1 cellular context compared by ENCODE assay signal in the genomic region with DNA sequence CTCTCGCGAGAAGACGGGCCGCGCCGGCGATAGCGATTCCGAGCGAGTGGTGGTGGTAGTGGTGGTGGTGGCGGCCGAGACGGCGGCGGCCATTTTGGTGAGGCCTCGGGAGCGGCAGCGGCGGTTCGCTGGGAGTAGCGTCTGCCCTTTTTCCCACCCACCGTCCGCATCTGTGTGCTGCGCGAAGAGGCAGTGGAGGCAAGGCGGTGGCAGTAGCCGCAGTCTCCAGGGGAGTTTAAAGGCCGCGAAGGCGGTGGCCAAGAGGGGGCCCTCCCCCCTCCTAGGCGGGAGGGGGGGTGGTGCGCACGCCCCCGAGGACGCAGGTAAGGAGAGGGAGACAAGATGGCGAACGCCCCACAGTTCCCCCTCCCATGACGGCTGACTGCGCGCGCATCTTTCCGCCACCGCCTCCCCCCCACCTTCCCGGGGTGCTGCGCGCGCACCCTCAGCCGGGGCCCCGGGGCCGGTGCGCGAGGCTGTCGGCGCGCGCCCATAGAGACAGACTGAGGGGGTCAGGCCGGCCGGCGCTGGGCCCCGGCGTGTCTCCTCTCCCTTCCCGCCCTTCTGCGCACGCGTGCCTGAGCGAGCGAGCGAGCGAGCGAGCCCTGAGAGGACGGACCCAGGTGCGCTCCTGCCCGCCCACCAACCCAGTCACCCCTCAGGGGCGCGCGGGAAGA.
TF ChIP-seq lines count a peak whose summit lies in the region.

No MANE protein-coding gene starts in this region.

TF ChIP-seq in HepG2, 621 proteins besides CTCF, POLR2A, EP300 and RAD21 (continued from another document and continues in another):
- TF ChIP-seq, protein P1, sequence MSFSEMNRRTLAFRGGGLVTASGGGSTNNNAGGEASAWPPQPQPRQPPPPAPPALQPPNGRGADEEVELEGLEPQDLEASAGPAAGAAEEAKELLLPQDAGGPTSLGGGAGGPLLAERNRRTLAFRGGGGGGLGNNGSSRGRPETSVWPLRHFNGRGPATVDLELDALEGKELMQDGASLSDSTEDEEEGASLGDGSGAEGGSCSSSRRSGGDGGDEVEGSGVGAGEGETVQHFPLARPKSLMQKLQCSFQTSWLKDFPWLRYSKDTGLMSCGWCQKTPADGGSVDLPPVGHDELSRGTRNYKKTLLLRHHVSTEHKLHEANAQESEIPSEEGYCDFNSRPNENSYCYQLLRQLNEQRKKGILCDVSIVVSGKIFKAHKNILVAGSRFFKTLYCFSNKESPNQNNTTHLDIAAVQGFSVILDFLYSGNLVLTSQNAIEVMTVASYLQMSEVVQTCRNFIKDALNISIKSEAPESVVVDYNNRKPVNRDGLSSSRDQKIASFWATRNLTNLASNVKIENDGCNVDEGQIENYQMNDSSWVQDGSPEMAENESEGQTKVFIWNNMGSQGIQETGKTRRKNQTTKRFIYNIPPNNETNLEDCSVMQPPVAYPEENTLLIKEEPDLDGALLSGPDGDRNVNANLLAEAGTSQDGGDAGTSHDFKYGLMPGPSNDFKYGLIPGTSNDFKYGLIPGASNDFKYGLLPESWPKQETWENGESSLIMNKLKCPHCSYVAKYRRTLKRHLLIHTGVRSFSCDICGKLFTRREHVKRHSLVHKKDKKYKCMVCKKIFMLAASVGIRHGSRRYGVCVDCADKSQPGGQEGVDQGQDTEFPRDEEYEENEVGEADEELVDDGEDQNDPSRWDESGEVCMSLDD (CRISPR knock-in tag; IDR thresholded peaks at IDR 0.05; ENCODE audit: borderline replicate concordance) = 0 out of 2 replicates have a peak, but pooled peaks have one; percentile 26
- TF ChIP-seq, protein P2, sequence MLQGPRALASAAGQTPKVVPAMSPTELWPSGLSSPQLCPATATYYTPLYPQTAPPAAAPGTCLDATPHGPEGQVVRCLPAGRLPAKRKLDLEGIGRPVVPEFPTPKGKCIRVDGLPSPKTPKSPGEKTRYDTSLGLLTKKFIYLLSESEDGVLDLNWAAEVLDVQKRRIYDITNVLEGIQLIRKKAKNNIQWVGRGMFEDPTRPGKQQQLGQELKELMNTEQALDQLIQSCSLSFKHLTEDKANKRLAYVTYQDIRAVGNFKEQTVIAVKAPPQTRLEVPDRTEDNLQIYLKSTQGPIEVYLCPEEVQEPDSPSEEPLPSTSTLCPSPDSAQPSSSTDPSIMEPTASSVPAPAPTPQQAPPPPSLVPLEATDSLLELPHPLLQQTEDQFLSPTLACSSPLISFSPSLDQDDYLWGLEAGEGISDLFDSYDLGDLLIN (CRISPR knock-in tag; IDR thresholded peaks at IDR 0.05; ENCODE audit: borderline replicate concordance) = 0 out of 2 replicates have a peak, but pooled peaks have one; percentile 81
- TF ChIP-seq, protein P3, sequence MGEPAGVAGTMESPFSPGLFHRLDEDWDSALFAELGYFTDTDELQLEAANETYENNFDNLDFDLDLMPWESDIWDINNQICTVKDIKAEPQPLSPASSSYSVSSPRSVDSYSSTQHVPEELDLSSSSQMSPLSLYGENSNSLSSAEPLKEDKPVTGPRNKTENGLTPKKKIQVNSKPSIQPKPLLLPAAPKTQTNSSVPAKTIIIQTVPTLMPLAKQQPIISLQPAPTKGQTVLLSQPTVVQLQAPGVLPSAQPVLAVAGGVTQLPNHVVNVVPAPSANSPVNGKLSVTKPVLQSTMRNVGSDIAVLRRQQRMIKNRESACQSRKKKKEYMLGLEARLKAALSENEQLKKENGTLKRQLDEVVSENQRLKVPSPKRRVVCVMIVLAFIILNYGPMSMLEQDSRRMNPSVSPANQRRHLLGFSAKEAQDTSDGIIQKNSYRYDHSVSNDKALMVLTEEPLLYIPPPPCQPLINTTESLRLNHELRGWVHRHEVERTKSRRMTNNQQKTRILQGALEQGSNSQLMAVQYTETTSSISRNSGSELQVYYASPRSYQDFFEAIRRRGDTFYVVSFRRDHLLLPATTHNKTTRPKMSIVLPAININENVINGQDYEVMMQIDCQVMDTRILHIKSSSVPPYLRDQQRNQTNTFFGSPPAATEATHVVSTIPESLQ (CRISPR knock-in tag; conservative IDR thresholded peaks at IDR 0.05) = no peak; the same call in 1 of the 2 replicates
- TF ChIP-seq ZNF468 (CRISPR knock-in tag; IDR thresholded peaks at IDR 0.05) (no peak; the same call in 1 of the 2 replicates), CCDC6 (CRISPR knock-in tag; IDR thresholded peaks at IDR 0.05) (0 out of 2 replicates have a peak, but pooled peaks have one; percentile 83), ZNF138 (CRISPR knock-in tag; IDR thresholded peaks at IDR 0.05; ENCODE audit: low read depth) (peak; percentile 94; the same call in 1 of the 2 replicates), TARDBP (CRISPR knock-in tag; IDR thresholded peaks at IDR 0.05) (no peak; the same call in none of the 2 replicates), U2AF1 (optimal IDR thresholded peaks at IDR 0.05; ENCODE audit: low read depth, low read length) (peak; percentile 33), ELF4 (CRISPR knock-in tag; IDR thresholded peaks at IDR 0.05; ENCODE audit: borderline replicate concordance) (peak; percentile 91; the same call in 1 of the 2 replicates), ZNF446 (CRISPR knock-in tag; IDR thresholded peaks at IDR 0.05) (peak; percentile 98), KLF12 (CRISPR knock-in tag; IDR thresholded peaks at IDR 0.05; ENCODE audit: borderline replicate concordance) (no peak), PAWR (CRISPR knock-in tag; IDR thresholded peaks at IDR 0.05; ENCODE audit: borderline replicate concordance) (no peak), TOPORS (CRISPR knock-in tag; IDR thresholded peaks at IDR 0.05) (no peak; the same call in 1 of the 2 replicates), ZNF816 (CRISPR knock-in tag; IDR thresholded peaks at IDR 0.05; ENCODE audit: borderline replicate concordance) (0 out of 2 replicates have a peak, but pooled peaks have one; percentile 12), SRSF1 (optimal IDR thresholded peaks at IDR 0.05; ENCODE audit: low read depth, low read length) (peak; percentile 100), CBX2 (IDR thresholded peaks at IDR 0.05; ENCODE audit: low read depth, low read length) (no peak), CBX2 (CRISPR knock-in tag; IDR thresholded peaks at IDR 0.05; ENCODE audit: low read depth) (0 out of 2 replicates have a peak, but pooled peaks have one; percentile 16), ZNF557 (CRISPR knock-in tag; IDR thresholded peaks at IDR 0.05) (peak; percentile 82), NCOA2 (CRISPR knock-in tag; IDR thresholded peaks at IDR 0.05) (peak; percentile 68), PHB2 (IDR thresholded peaks at IDR 0.05; ENCODE audit: partially characterized antibody) (no peak), SIX1 (CRISPR knock-in tag; IDR thresholded peaks at IDR 0.05; ENCODE audit: borderline replicate concordance) (peak; percentile 61; the same call in 1 of the 2 replicates), ZNF850 (CRISPR knock-in tag; conservative IDR thresholded peaks at IDR 0.05) (no peak), ZFP41 (CRISPR knock-in tag; IDR thresholded peaks at IDR 0.05; ENCODE audit: borderline replicate concordance) (no peak; the same call in 1 of the 2 replicates), AGO2 (optimal IDR thresholded peaks at IDR 0.05; ENCODE audit: low read depth, low read length) (peak; percentile 99), ZFX (CRISPR knock-in tag; IDR thresholded peaks at IDR 0.05; ENCODE audit: low read depth) (peak; percentile 97), CHCHD3 (CRISPR knock-in tag; IDR thresholded peaks at IDR 0.05) (peak; percentile 75; the same call in 1 of the 2 replicates), MBD4 (IDR thresholded peaks at IDR 0.05; ENCODE audit: borderline replicate concordance, low read length) (no peak), RBM39 (IDR thresholded peaks at IDR 0.05; ENCODE audit: low read depth, low read length, poor library complexity, severe bottlenecking) (peak; percentile 99)
- TF ChIP-seq, protein P4, sequence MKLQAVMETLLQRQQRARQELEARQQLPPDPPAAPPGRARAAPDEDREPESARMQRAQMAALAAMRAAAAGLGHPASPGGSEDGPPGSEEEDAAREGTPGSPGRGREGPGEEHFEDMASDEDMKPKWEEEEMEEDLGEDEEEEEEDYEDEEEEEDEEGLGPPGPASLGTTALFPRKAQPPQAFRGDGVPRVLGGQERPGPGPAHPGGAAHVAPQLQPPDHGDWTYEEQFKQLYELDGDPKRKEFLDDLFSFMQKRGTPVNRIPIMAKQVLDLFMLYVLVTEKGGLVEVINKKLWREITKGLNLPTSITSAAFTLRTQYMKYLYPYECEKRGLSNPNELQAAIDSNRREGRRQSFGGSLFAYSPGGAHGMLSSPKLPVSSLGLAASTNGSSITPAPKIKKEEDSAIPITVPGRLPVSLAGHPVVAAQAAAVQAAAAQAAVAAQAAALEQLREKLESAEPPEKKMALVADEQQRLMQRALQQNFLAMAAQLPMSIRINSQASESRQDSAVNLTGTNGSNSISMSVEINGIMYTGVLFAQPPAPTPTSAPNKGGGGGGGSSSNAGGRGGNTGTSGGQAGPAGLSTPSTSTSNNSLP (IDR thresholded peaks at IDR 0.05; ENCODE audit: low read depth, low read length) = 0 out of 2 replicates have a peak, but pooled peaks have one; percentile 15
- TF ChIP-seq, protein P5, sequence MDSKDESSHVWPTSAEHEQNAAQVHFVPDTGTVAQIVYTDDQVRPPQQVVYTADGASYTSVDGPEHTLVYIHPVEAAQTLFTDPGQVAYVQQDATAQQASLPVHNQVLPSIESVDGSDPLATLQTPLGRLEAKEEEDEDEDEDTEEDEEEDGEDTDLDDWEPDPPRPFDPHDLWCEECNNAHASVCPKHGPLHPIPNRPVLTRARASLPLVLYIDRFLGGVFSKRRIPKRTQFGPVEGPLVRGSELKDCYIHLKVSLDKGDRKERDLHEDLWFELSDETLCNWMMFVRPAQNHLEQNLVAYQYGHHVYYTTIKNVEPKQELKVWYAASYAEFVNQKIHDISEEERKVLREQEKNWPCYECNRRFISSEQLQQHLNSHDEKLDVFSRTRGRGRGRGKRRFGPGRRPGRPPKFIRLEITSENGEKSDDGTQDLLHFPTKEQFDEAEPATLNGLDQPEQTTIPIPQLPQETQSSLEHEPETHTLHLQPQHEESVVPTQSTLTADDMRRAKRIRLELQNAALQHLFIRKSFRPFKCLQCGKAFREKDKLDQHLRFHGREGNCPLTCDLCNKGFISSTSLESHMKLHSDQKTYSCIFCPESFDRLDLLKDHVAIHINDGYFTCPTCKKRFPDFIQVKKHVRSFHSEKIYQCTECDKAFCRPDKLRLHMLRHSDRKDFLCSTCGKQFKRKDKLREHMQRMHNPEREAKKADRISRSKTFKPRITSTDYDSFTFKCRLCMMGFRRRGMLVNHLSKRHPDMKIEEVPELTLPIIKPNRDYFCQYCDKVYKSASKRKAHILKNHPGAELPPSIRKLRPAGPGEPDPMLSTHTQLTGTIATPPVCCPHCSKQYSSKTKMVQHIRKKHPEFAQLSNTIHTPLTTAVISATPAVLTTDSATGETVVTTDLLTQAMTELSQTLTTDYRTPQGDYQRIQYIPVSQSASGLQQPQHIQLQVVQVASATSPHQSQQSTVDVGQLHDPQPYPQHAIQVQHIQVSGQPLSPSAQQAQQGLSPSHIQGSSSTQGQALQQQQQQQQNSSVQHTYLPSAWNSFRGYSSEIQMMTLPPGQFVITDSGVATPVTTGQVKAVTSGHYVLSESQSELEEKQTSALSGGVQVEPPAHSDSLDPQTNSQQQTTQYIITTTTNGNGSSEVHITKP (CRISPR knock-in tag; IDR thresholded peaks at IDR 0.05; ENCODE audit: low read depth) = peak; percentile 75; the same call in 1 of the 2 replicates
- TF ChIP-seq, protein P6, sequence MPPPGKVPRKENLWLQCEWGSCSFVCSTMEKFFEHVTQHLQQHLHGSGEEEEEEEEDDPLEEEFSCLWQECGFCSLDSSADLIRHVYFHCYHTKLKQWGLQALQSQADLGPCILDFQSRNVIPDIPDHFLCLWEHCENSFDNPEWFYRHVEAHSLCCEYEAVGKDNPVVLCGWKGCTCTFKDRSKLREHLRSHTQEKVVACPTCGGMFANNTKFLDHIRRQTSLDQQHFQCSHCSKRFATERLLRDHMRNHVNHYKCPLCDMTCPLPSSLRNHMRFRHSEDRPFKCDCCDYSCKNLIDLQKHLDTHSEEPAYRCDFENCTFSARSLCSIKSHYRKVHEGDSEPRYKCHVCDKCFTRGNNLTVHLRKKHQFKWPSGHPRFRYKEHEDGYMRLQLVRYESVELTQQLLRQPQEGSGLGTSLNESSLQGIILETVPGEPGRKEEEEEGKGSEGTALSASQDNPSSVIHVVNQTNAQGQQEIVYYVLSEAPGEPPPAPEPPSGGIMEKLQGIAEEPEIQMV (CRISPR knock-in tag; IDR thresholded peaks at IDR 0.05; ENCODE audit: low read depth) = peak; percentile 66
- TF ChIP-seq, protein P7, sequence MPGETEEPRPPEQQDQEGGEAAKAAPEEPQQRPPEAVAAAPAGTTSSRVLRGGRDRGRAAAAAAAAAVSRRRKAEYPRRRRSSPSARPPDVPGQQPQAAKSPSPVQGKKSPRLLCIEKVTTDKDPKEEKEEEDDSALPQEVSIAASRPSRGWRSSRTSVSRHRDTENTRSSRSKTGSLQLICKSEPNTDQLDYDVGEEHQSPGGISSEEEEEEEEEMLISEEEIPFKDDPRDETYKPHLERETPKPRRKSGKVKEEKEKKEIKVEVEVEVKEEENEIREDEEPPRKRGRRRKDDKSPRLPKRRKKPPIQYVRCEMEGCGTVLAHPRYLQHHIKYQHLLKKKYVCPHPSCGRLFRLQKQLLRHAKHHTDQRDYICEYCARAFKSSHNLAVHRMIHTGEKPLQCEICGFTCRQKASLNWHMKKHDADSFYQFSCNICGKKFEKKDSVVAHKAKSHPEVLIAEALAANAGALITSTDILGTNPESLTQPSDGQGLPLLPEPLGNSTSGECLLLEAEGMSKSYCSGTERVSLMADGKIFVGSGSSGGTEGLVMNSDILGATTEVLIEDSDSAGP (CRISPR knock-in tag; IDR thresholded peaks at IDR 0.05; ENCODE audit: borderline replicate concordance) = peak; percentile 98
- TF ChIP-seq, protein P8, sequence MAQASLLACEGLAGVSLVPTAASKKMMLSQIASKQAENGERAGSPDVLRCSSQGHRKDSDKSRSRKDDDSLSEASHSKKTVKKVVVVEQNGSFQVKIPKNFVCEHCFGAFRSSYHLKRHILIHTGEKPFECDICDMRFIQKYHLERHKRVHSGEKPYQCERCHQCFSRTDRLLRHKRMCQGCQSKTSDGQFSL (CRISPR knock-in tag; IDR thresholded peaks at IDR 0.05) = peak; percentile 99
- TF ChIP-seq, protein P9, sequence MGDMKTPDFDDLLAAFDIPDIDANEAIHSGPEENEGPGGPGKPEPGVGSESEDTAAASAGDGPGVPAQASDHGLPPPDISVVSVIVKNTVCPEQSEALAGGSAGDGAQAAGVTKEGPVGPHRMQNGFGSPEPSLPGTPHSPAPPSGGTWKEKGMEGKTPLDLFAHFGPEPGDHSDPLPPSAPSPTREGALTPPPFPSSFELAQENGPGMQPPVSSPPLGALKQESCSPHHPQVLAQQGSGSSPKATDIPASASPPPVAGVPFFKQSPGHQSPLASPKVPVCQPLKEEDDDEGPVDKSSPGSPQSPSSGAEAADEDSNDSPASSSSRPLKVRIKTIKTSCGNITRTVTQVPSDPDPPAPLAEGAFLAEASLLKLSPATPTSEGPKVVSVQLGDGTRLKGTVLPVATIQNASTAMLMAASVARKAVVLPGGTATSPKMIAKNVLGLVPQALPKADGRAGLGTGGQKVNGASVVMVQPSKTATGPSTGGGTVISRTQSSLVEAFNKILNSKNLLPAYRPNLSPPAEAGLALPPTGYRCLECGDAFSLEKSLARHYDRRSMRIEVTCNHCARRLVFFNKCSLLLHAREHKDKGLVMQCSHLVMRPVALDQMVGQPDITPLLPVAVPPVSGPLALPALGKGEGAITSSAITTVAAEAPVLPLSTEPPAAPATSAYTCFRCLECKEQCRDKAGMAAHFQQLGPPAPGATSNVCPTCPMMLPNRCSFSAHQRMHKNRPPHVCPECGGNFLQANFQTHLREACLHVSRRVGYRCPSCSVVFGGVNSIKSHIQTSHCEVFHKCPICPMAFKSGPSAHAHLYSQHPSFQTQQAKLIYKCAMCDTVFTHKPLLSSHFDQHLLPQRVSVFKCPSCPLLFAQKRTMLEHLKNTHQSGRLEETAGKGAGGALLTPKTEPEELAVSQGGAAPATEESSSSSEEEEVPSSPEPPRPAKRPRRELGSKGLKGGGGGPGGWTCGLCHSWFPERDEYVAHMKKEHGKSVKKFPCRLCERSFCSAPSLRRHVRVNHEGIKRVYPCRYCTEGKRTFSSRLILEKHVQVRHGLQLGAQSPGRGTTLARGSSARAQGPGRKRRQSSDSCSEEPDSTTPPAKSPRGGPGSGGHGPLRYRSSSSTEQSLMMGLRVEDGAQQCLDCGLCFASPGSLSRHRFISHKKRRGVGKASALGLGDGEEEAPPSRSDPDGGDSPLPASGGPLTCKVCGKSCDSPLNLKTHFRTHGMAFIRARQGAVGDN (CRISPR knock-in tag; IDR thresholded peaks at IDR 0.05) = peak; percentile 88
